Comparison of ENCODE assay signal across 2 cellular contexts in the genomic region with DNA sequence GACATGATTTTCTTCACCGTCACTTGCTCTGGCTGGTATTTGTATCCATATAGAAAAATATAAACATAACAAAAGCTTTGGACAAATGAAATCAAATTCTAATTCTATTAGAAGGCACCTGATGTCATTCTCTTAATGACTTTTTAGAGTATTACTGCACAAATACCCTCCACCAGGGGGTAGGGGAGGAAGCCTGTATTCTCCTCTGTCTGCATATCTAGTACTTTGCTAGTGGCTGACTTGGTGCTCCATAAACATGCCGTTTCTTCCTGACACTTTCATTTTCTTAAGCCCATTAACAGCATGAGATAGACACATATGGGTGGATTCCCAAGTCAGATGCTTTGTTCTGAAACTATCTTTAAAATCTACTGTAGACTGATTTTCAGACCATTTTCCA.
TF ChIP-seq lines count a peak whose summit lies in the region.

No MANE protein-coding gene starts in this region.

TF ChIP-seq in liver, 16 proteins besides CTCF, POLR2A, EP300 and RAD21:
- TF ChIP-seq FOXA1 (IDR thresholded peaks at IDR 0.05) (no peak), HNF4A (conservative IDR thresholded peaks at IDR 0.05) (no peak), EGR1 (IDR thresholded peaks at IDR 0.05; ENCODE audit: low read depth in 2 of 2) (no peak), NR2F2 (IDR thresholded peaks at IDR 0.05) (no peak), FOXA2 (IDR thresholded peaks at IDR 0.05) (no peak), JUND (IDR thresholded peaks at IDR 0.05) (no peak), TAF1 (conservative IDR thresholded peaks at IDR 0.05) (no peak), RXRA (IDR thresholded peaks at IDR 0.05) (no peak), YY1 (IDR thresholded peaks at IDR 0.05) (no peak), HNF4G (IDR thresholded peaks at IDR 0.05) (no peak), GABPA (IDR thresholded peaks at IDR 0.05 in 1 of 2, conservative IDR thresholded peaks at IDR 0.05 in 1 of 2) (no peak)
- TF ChIP-seq, protein P1, sequence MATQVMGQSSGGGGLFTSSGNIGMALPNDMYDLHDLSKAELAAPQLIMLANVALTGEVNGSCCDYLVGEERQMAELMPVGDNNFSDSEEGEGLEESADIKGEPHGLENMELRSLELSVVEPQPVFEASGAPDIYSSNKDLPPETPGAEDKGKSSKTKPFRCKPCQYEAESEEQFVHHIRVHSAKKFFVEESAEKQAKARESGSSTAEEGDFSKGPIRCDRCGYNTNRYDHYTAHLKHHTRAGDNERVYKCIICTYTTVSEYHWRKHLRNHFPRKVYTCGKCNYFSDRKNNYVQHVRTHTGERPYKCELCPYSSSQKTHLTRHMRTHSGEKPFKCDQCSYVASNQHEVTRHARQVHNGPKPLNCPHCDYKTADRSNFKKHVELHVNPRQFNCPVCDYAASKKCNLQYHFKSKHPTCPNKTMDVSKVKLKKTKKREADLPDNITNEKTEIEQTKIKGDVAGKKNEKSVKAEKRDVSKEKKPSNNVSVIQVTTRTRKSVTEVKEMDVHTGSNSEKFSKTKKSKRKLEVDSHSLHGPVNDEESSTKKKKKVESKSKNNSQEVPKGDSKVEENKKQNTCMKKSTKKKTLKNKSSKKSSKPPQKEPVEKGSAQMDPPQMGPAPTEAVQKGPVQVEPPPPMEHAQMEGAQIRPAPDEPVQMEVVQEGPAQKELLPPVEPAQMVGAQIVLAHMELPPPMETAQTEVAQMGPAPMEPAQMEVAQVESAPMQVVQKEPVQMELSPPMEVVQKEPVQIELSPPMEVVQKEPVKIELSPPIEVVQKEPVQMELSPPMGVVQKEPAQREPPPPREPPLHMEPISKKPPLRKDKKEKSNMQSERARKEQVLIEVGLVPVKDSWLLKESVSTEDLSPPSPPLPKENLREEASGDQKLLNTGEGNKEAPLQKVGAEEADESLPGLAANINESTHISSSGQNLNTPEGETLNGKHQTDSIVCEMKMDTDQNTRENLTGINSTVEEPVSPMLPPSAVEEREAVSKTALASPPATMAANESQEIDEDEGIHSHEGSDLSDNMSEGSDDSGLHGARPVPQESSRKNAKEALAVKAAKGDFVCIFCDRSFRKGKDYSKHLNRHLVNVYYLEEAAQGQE (IDR thresholded peaks at IDR 0.05): no peak
- TF ChIP-seq, protein P2, sequence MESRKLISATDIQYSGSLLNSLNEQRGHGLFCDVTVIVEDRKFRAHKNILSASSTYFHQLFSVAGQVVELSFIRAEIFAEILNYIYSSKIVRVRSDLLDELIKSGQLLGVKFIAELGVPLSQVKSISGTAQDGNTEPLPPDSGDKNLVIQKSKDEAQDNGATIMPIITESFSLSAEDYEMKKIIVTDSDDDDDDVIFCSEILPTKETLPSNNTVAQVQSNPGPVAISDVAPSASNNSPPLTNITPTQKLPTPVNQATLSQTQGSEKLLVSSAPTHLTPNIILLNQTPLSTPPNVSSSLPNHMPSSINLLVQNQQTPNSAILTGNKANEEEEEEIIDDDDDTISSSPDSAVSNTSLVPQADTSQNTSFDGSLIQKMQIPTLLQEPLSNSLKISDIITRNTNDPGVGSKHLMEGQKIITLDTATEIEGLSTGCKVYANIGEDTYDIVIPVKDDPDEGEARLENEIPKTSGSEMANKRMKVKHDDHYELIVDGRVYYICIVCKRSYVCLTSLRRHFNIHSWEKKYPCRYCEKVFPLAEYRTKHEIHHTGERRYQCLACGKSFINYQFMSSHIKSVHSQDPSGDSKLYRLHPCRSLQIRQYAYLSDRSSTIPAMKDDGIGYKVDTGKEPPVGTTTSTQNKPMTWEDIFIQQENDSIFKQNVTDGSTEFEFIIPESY (IDR thresholded peaks at IDR 0.05): no peak
- TF ChIP-seq, protein P3, sequence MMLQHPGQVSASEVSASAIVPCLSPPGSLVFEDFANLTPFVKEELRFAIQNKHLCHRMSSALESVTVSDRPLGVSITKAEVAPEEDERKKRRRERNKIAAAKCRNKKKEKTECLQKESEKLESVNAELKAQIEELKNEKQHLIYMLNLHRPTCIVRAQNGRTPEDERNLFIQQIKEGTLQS (IDR thresholded peaks at IDR 0.05): no peak
- TF ChIP-seq, protein P4, sequence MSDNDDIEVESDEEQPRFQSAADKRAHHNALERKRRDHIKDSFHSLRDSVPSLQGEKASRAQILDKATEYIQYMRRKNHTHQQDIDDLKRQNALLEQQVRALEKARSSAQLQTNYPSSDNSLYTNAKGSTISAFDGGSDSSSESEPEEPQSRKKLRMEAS (IDR thresholded peaks at IDR 0.05): no peak

TF ChIP-seq in HepG2, 621 proteins besides CTCF, POLR2A, EP300 and RAD21:
- TF ChIP-seq ZNF230 (CRISPR knock-in tag; IDR thresholded peaks at IDR 0.05) (no peak), HOXA9 (CRISPR knock-in tag; IDR thresholded peaks at IDR 0.05; ENCODE audit: borderline replicate concordance) (no peak), SIX1 (CRISPR knock-in tag; IDR thresholded peaks at IDR 0.05; ENCODE audit: borderline replicate concordance) (no peak)
